Comparison of ENCODE assay signal across 1 cellular context in the genomic region with DNA sequence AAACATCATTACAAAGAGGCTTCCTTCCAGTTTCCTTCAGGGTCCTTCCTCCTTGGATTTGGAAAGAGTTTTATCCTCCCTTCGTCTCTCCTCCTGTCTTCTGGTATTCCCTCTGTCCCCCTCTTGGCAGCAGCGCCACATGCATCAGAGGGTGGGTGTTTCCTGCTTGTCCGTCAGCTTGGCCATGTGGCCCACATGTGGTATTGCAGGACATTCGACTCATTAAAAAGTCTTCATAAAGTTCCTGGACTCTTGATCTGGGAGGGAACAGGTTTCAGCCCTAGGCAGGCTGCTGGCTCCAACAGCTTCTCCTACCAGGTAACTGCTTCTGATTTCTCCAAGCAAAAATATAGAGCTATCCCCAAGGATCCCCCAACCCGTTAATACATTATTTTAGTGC.
TF ChIP-seq lines count a peak whose summit lies in the region.

No MANE protein-coding gene starts in this region.

TF ChIP-seq in GM23338, 12 proteins besides CTCF, POLR2A, EP300 and RAD21 (continued from another document):
- no peak for TF ChIP-seq REST (IDR thresholded peaks at IDR 0.05; ENCODE audit: unreplicated experiment)
